8 cellular contexts compared by ENCODE assay signal in genomic region chr11:9506489-9507343, GRCh38. TPM values are rescaled to one million over a fixed set of nuclear protein-coding genes. Genes with fewer than 3 reads are reported as not detected.
A peak's percentile ranks its signal among the peaks of the same experiment; 100 is the strongest.
DNase-seq lines count a peak whose midpoint lies in the region; ATAC-seq and TF ChIP-seq lines count a peak whose summit lies in the region.

No MANE protein-coding gene starts in this region.

- no peak overlapping the region for H3K4me2 ChIP-seq in SU-DHL-6 (ENCODE audit: low read depth, low read length, poor library complexity, severe bottlenecking)

- H4K20me1 ChIP-seq in SU-DHL-6 (ENCODE audit: low read depth, low read length): no peaks in the 10 kb centered on the region

- H3K27ac ChIP-seq in 22Rv1: 0 out of 2 replicates have a peak overlapping the region, but pooled peaks have one; percentile 4
- H3K27ac ChIP-seq in SU-DHL-6 (ENCODE audit: low read depth, low read length): no peak overlapping the region
- H3K27ac ChIP-seq in heart left ventricle: no peak overlapping the region
- no peak overlapping the region for H3K27ac ChIP-seq in psoas muscle

- H3K9me2 ChIP-seq in SU-DHL-6 (replicated peaks; ENCODE audit: insufficient read depth, low read length): no peaks in the 10 kb centered on the region

- H3F3A ChIP-seq in SU-DHL-6 (ENCODE audit: insufficient read depth): peaks cover 8% of the 10 kb centered on the region; the same call in 1 of the 2 replicates

- H3K79me2 ChIP-seq in SU-DHL-6 (ENCODE audit: insufficient read depth, low read length): no peaks in the 10 kb centered on the region

- 44 to 48% (median 47%) methylated on average over 6 of the region's 6 CpGs for WGBS in heart left ventricle, 4 donors
- WGBS in psoas muscle, 3 donors: 39 to 46% (median 43%) methylated on average over 6 of the region's 6 CpGs

- no peak for TF ChIP-seq POLR2A in heart left ventricle (IDR thresholded peaks at IDR 0.05)

- no peak overlapping the region for H3K27ac Mint-ChIP-seq in activated naive CD8-positive, alpha-beta T cell treated with anti-CD3 and anti-CD28 coated beads, Interleukin-2, amount 10 ng/mL, durations not matched to agents 7 days and 5 days

- peaks cover 11% of the 10 kb centered on the region for H3K36me3 Mint-ChIP-seq in activated naive CD8-positive, alpha-beta T cell treated with anti-CD3 and anti-CD28 coated beads, Interleukin-2, amount 10 ng/mL, durations not matched to agents 7 days and 5 days

- TF ChIP-seq CTCF in 22Rv1 (IDR thresholded peaks at IDR 0.05): peak; percentile 94
- TF ChIP-seq CTCF in GM13977 (IDR thresholded peaks at IDR 0.05; ENCODE audit: extremely low read depth, insufficient read depth, missing control alignments): peak; percentile 85
- TF ChIP-seq CTCF in SU-DHL-6 (IDR thresholded peaks at IDR 0.05; ENCODE audit: insufficient read depth, low read length, poor library complexity, severe bottlenecking): peak; percentile 98
- TF ChIP-seq CTCF in heart left ventricle (IDR thresholded peaks at IDR 0.05): peak; percentile 84 to 96 (median 92)
- TF ChIP-seq CTCF in psoas muscle (IDR thresholded peaks at IDR 0.05): peak; percentile 93

- in situ Hi-C loops in GM13977 (cut with MboI; ENCODE audit: low pct_unique_long_range_greater_than_20kb, low sequenced_read_pairs, unreplicated experiment): no loop called here

- no peak overlapping the region for H3K4me3 Mint-ChIP-seq in activated naive CD8-positive, alpha-beta T cell treated with anti-CD3 and anti-CD28 coated beads, Interleukin-2, amount 10 ng/mL, durations not matched to agents 7 days and 5 days

- ATAC-seq in activated naive CD8-positive, alpha-beta T cell treated with anti-CD3 and anti-CD28 coated beads, Interleukin-2, amount 10 ng/mL, durations not matched to agents 7 days and 5 days (ENCODE audit: low read depth): peak; percentile 81
- ATAC-seq in heart left ventricle (peak; percentile 15 to 86 (median 83)), psoas muscle (peak; percentile 75 to 90 (median 86)), HG03159 (IDR thresholded peaks at IDR 0.05; ENCODE audit: unreplicated experiment) (no peak)

- H3K4me3 ChIP-seq in SU-DHL-6 (ENCODE audit: insufficient read depth, low read length, poor library complexity, severe bottlenecking) (no peak overlapping the region), heart left ventricle (no peak overlapping the region), psoas muscle (no peak overlapping the region)

- H3K27me3 ChIP-seq in SU-DHL-6 (ENCODE audit: low read length) (no peaks in the 10 kb centered on the region), heart left ventricle (no peaks in the 10 kb centered on the region), psoas muscle (ENCODE audit: insufficient read depth in 3 of 3, low read length in 2 of 3) (no peaks in the 10 kb centered on the region)

- H3K4me1 ChIP-seq in heart left ventricle: peaks cover 0 to 10% (median 3%) of the 10 kb centered on the region in 12 donors
- H3K4me1 ChIP-seq in psoas muscle: no peaks in the 10 kb centered on the region

- intact Hi-C loops in heart left ventricle (cut with DNase I): loop anchor here in 7 of 10 donors (5.0 to 10.0 kb wide), 5 partner anchors 332 to 492 kb away; no protein-coding TSS in a partner anchor
- intact Hi-C loops in psoas muscle (cut with DNase I): loop anchor here (2.0 to 10.0 kb wide), 3 partner anchors 352 to 492 kb away; no protein-coding TSS in a partner anchor

- DNase-seq in GM13977 (ENCODE audit: low spot score) (peak; percentile 66), NCI-H1048 (lab: John Stamatoyannopoulos, UW) (peak; percentile 51), heart left ventricle (peak in 4 of 5 donors; percentile 57 to 70 (median 62)), psoas muscle (peak; percentile 56 to 71)
- peak; percentile 64 for DNase-seq in activated naive CD8-positive, alpha-beta T cell treated with anti-CD3 and anti-CD28 coated beads, Interleukin-2, amount 10 ng/mL, durations not matched to agents 7 days and 5 days

- peaks cover 8% of the 10 kb centered on the region for H3K4me1 Mint-ChIP-seq in activated naive CD8-positive, alpha-beta T cell treated with anti-CD3 and anti-CD28 coated beads, Interleukin-2, amount 10 ng/mL, durations not matched to agents 7 days and 5 days

- POLR2A ChIA-PET in activated naive CD8-positive, alpha-beta T cell treated with anti-CD3 and anti-CD28 coated beads, Interleukin-2, amount 10 ng/mL, durations not matched to agents 7 days and 5 days (lab: Charles Lee): interaction anchor here (0.7 to 1.0 kb wide), 2 partner anchors 45 to 801 kb away, joined by 3 read pairs; no protein-coding TSS in a partner anchor

- H3K36me3 ChIP-seq in SU-DHL-6 (ENCODE audit: low read length) (peaks cover 7% of the 10 kb centered on the region), heart left ventricle (peaks cover 0 to 71% (median 41%) of the 10 kb centered on the region in 9 donors), psoas muscle (ENCODE audit: insufficient read depth in 1 of 2, low read depth in 1 of 2) (peaks cover 3 to 52% of the 10 kb centered on the region in 2 donors)

- H3K27me3 Mint-ChIP-seq in activated naive CD8-positive, alpha-beta T cell treated with anti-CD3 and anti-CD28 coated beads, Interleukin-2, amount 10 ng/mL, durations not matched to agents 7 days and 5 days: no peaks in the 10 kb centered on the region

- H3K9me3 ChIP-seq in SU-DHL-6 (ENCODE audit: insufficient read depth, low read length): no peaks in the 10 kb centered on the region
- no peaks in the 10 kb centered on the region for H3K9me3 ChIP-seq in heart left ventricle
- no peaks in the 10 kb centered on the region for H3K9me3 ChIP-seq in psoas muscle

- H3K9ac ChIP-seq in SU-DHL-6 (ENCODE audit: low read length): no peak overlapping the region

- no peak overlapping the region for H2AFZ ChIP-seq in SU-DHL-6 (ENCODE audit: low read depth, low read length, severe bottlenecking)

- no peaks in the 10 kb centered on the region for H3K9me3 Mint-ChIP-seq in activated naive CD8-positive, alpha-beta T cell treated with anti-CD3 and anti-CD28 coated beads, Interleukin-2, amount 10 ng/mL, durations not matched to agents 7 days and 5 days

RNA-seq across cellular contexts. Expression of gene ZNF143, which starts 45.9 kb away (rescaled TPM):
- 10 to 100 TPM; 37.7 to 48.8 TPM for total RNA-seq in activated naive CD8-positive, alpha-beta T cell treated with anti-CD3 and anti-CD28 coated beads, Interleukin-2, amount 10 ng/mL, durations not matched to agents 7 days and 5 days
- total RNA-seq in heart left ventricle (10 to 100 TPM; 16.8 to 32.3 (median 22.0) TPM), psoas muscle (10 to 100 TPM; 22.6 to 27.9 (median 23.8) TPM)
- polyA plus RNA-seq in heart left ventricle (10 to 100 TPM in 1 of 2 donors, 1 to 10 TPM in 1; 7.9 to 23.3 TPM), psoas muscle (10 to 100 TPM; 21.1 to 25.4 (median 25.2) TPM)
